ENCODE assay signal across 30 cellular contexts in the genomic region with DNA sequence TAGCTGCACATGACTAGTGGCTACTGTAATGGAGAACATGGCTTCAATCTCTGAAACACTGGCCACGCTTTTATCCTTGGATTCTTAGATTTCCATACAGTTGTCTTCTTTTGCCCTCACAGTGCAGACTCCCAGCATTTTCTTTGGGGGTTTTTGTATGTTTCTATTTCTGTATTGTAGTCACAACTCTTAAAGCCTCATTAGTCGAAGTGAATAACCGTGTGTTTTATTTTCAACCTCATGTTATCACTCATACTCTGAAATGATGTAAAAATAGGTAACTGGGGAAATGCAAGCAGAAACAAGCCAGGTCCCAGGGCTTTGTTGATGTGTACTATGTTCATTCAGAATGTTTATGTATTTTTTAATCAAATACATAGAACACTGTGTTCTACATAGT.
DNase-seq lines count a peak whose midpoint lies in the region; ATAC-seq and TF ChIP-seq lines count a peak whose summit lies in the region.
"Had no signal": no experiment of that assay in that cellular context is flagged by ENCODE, and none has a peak within 500 bp of the region (broad histone marks: within the 10 kb centered on the region; RNA-seq: fewer than 3 reads in every experiment).

No MANE protein-coding gene starts in this region.

- ATAC-seq in HG02610 (IDR thresholded peaks at IDR 0.05; ENCODE audit: unreplicated experiment), result peak; percentile 41
- no peak for ATAC-seq in activated naive CD8-positive, alpha-beta T cell treated with anti-CD3 and anti-CD28 coated beads, Interleukin-2, amount 10 ng/mL, durations not matched to agents 7 days and 5 days (ENCODE audit: low read depth)
- no peak for ATAC-seq in HG03571 (IDR thresholded peaks at IDR 0.05; ENCODE audit: unreplicated experiment)
- ATAC-seq: CD8-positive, alpha-beta T cell; left lung had no signal

- H3K9me3 ChIP-seq in endodermal cell (ENCODE audit: control insufficient read depth, low read length) (no peaks in the 10 kb centered on the region), tibial nerve (no peaks in the 10 kb centered on the region)
- H3K9me3 ChIP-seq: left lung, Peyer's patch, right atrium auricular region, stomach, uterus had no signal

- H3K36me3 ChIP-seq in endodermal cell (ENCODE audit: control insufficient read depth, insufficient read depth, low read length), result peaks cover 4% of the 10 kb centered on the region
- H3K36me3 ChIP-seq in tibial nerve, result no peaks in the 10 kb centered on the region
- H3K36me3 ChIP-seq: left lung, Peyer's patch, right atrium auricular region, stomach, uterus had no signal

- TF ChIP-seq EP300 in tibial nerve (IDR thresholded peaks at IDR 0.05), result no peak

- H3K9me3 Mint-ChIP-seq in activated CD4-positive, alpha-beta T cell treated with anti-CD3 and anti-CD28 coated beads, Interleukin-2, amount 10 ng/mL, durations not matched to agents 24 days and 14 days, result no peaks in the 10 kb centered on the region
- no peaks in the 10 kb centered on the region for H3K9me3 Mint-ChIP-seq in activated naive CD8-positive, alpha-beta T cell treated with anti-CD3 and anti-CD28 coated beads, Interleukin-2, amount 10 ng/mL, durations not matched to agents 7 days and 5 days
- H3K9me3 Mint-ChIP-seq in endodermal cell, result no peaks in the 10 kb centered on the region
- H3K9me3 Mint-ChIP-seq: activated CD4-positive, alpha-beta T cell treated with anti-CD3 and anti-CD28 coated beads, Interleukin-2, amount 10 ng/mL, durations not matched to agents 7 days and 5 days; CD8-positive, alpha-beta T cell; memory B cell had no signal

- H3K27me3 ChIP-seq in endodermal cell (ENCODE audit: control insufficient read depth, insufficient read depth, low read length, poor library complexity, severe bottlenecking) (no peaks in the 10 kb centered on the region), tibial nerve (no peaks in the 10 kb centered on the region)
- H3K27me3 ChIP-seq: left lung, Peyer's patch, right atrium auricular region, stomach, uterus had no signal

- WGBS in endodermal cell (ENCODE audit: insufficient coverage in 1 of 2, insufficient read length in 1 of 2), 2 experiments, result 88 to 93% methylated on average over 1 to 3 of the region's 3 CpGs
- WGBS in tibial nerve, 2 donors, result 83 to 86% methylated on average over 3 of the region's 3 CpGs

- no peak for DNase-seq in activated CD4-positive, alpha-beta T cell treated with anti-CD3 and anti-CD28 coated beads, Interleukin-2, amount 10 ng/mL, durations not matched to agents 24 days and 14 days
- DNase-seq in activated CD4-positive, alpha-beta T cell treated with anti-CD3 and anti-CD28 coated beads, Interleukin-2, amount 50 U/mL, for 4 hours, result no peak
- DNase-seq in activated naive CD8-positive, alpha-beta T cell treated with anti-CD3 and anti-CD28 coated beads, Interleukin-2, amount 10 ng/mL, durations not matched to agents 7 days and 5 days, result no peak
- DNase-seq in endodermal cell (no peak), tibial nerve (ENCODE audit: low spot score in 2 of 2) (no peak)
- DNase-seq: activated CD4-positive, alpha-beta T cell treated with anti-CD3 and anti-CD28 coated beads, Interleukin-2, amount 10 ng/mL, durations not matched to agents 7 days and 5 days; activated effector memory CD4-positive, alpha-beta T cell treated with Interleukin-2 at 50 U/mL for 16 hours; caudate nucleus; CD8-positive, alpha-beta T cell; DMS 273 treated with DMSO at 0.1 percent for 48 hours; effector memory CD4-positive, alpha-beta T cell; GM23248; left lung; NCI-H1092; NCI-H1694; NCI-H446 treated with DMSO at 0.1 percent for 48 hours; NCI-H774; Peyer's patch; SHP77 treated with DMSO at 0.1 percent for 48 hours; small intestine; stomach; T-helper 9 cell; uterus had no signal

- TF ChIP-seq POLR2A in tibial nerve (IDR thresholded peaks at IDR 0.05), result no peak

- H3K4me1 ChIP-seq in endodermal cell (ENCODE audit: control insufficient read depth, insufficient read depth, low read length), result peaks cover 34% of the 10 kb centered on the region
- H3K4me1 ChIP-seq in tibial nerve, result peaks cover 0 to 43% (median 10%) of the 10 kb centered on the region in 4 donors
- H3K4me1 ChIP-seq: uterus had no signal

- no peak overlapping the region for H3K9ac ChIP-seq in endodermal cell (ENCODE audit: extremely low read depth, low read length, poor library complexity, severe bottlenecking)
- H3K9ac ChIP-seq: GM23248 had no signal

- intact Hi-C loops in activated CD4-positive, alpha-beta T cell treated with anti-CD3 and anti-CD28 coated beads, Interleukin-2, amount 10 ng/mL, durations not matched to agents 24 days and 14 days (cut with micrococcal nuclease), result no loop called here

- H3K27ac ChIP-seq in C4-2B, result peak overlapping the region; percentile 72; the same call in 1 of the 2 replicates
- no peak overlapping the region for H3K27ac ChIP-seq in endodermal cell (ENCODE audit: low read depth, low read length)
- no peak overlapping the region for H3K27ac ChIP-seq in tibial nerve
- H3K27ac ChIP-seq: coronary artery, GM23248, left lung, Peyer's patch, right atrium auricular region, uterus had no signal

- peak overlapping the region; percentile 73 for H3K27ac Mint-ChIP-seq in activated CD4-positive, alpha-beta T cell treated with anti-CD3 and anti-CD28 coated beads, Interleukin-2, amount 10 ng/mL, durations not matched to agents 24 days and 14 days
- no peak overlapping the region for H3K27ac Mint-ChIP-seq in activated naive CD8-positive, alpha-beta T cell treated with anti-CD3 and anti-CD28 coated beads, Interleukin-2, amount 10 ng/mL, durations not matched to agents 7 days and 5 days
- H3K27ac Mint-ChIP-seq in endodermal cell, result no peak overlapping the region
- H3K27ac Mint-ChIP-seq: CD8-positive, alpha-beta T cell; memory B cell had no signal

- H3K4me1 Mint-ChIP-seq in activated CD4-positive, alpha-beta T cell treated with anti-CD3 and anti-CD28 coated beads, Interleukin-2, amount 10 ng/mL, durations not matched to agents 24 days and 14 days, result peaks cover 75% of the 10 kb centered on the region
- H3K4me1 Mint-ChIP-seq in activated naive CD8-positive, alpha-beta T cell treated with anti-CD3 and anti-CD28 coated beads, Interleukin-2, amount 10 ng/mL, durations not matched to agents 7 days and 5 days, result peaks cover 75% of the 10 kb centered on the region
- peaks cover 88% of the 10 kb centered on the region for H3K4me1 Mint-ChIP-seq in endodermal cell

- H3K27me3 Mint-ChIP-seq in activated CD4-positive, alpha-beta T cell treated with anti-CD3 and anti-CD28 coated beads, Interleukin-2, amount 10 ng/mL, durations not matched to agents 24 days and 14 days, result no peaks in the 10 kb centered on the region
- no peaks in the 10 kb centered on the region for H3K27me3 Mint-ChIP-seq in activated naive CD8-positive, alpha-beta T cell treated with anti-CD3 and anti-CD28 coated beads, Interleukin-2, amount 10 ng/mL, durations not matched to agents 7 days and 5 days
- no peaks in the 10 kb centered on the region for H3K27me3 Mint-ChIP-seq in endodermal cell (ENCODE audit: insufficient read depth)
- H3K27me3 Mint-ChIP-seq: activated CD4-positive, alpha-beta T cell treated with anti-CD3 and anti-CD28 coated beads, Interleukin-2, amount 10 ng/mL, durations not matched to agents 7 days and 5 days; memory B cell had no signal

- no peak for TF ChIP-seq CTCF in C4-2B (conservative IDR thresholded peaks at IDR 0.05)
- no peak for TF ChIP-seq CTCF in endodermal cell (conservative IDR thresholded peaks at IDR 0.05)
- TF ChIP-seq CTCF in tibial nerve (IDR thresholded peaks at IDR 0.05), result no peak

- H3K4me3 ChIP-seq in endodermal cell (ENCODE audit: low read length) (no peak overlapping the region), tibial nerve (no peak overlapping the region)
- H3K4me3 ChIP-seq: coronary artery, GM23248, K562, left lung, Peyer's patch, right atrium auricular region, stomach, uterus had no signal

- POLR2A ChIA-PET in activated naive CD8-positive, alpha-beta T cell treated with anti-CD3 and anti-CD28 coated beads, Interleukin-2, amount 10 ng/mL, durations not matched to agents 7 days and 5 days (lab: Charles Lee), result no interaction called here

- peaks cover 41% of the 10 kb centered on the region for H3K36me3 Mint-ChIP-seq in activated CD4-positive, alpha-beta T cell treated with anti-CD3 and anti-CD28 coated beads, Interleukin-2, amount 10 ng/mL, durations not matched to agents 24 days and 14 days (ENCODE audit: low read depth)
- H3K36me3 Mint-ChIP-seq in activated naive CD8-positive, alpha-beta T cell treated with anti-CD3 and anti-CD28 coated beads, Interleukin-2, amount 10 ng/mL, durations not matched to agents 7 days and 5 days, result peaks cover 37% of the 10 kb centered on the region
- H3K36me3 Mint-ChIP-seq in endodermal cell (ENCODE audit: low read depth), result peaks cover 9% of the 10 kb centered on the region

- H3K4me3 Mint-ChIP-seq in activated CD4-positive, alpha-beta T cell treated with anti-CD3 and anti-CD28 coated beads, Interleukin-2, amount 10 ng/mL, durations not matched to agents 24 days and 14 days, result no peak overlapping the region
- peak overlapping the region; percentile 3 for H3K4me3 Mint-ChIP-seq in activated naive CD8-positive, alpha-beta T cell treated with anti-CD3 and anti-CD28 coated beads, Interleukin-2, amount 10 ng/mL, durations not matched to agents 7 days and 5 days
- H3K4me3 Mint-ChIP-seq in endodermal cell, result no peak overlapping the region
- H3K4me3 Mint-ChIP-seq: activated CD4-positive, alpha-beta T cell treated with anti-CD3 and anti-CD28 coated beads, Interleukin-2, amount 10 ng/mL, durations not matched to agents 7 days and 5 days; CD8-positive, alpha-beta T cell; memory B cell had no signal
